2 cellular contexts compared by ENCODE assay signal in the genomic region with DNA sequence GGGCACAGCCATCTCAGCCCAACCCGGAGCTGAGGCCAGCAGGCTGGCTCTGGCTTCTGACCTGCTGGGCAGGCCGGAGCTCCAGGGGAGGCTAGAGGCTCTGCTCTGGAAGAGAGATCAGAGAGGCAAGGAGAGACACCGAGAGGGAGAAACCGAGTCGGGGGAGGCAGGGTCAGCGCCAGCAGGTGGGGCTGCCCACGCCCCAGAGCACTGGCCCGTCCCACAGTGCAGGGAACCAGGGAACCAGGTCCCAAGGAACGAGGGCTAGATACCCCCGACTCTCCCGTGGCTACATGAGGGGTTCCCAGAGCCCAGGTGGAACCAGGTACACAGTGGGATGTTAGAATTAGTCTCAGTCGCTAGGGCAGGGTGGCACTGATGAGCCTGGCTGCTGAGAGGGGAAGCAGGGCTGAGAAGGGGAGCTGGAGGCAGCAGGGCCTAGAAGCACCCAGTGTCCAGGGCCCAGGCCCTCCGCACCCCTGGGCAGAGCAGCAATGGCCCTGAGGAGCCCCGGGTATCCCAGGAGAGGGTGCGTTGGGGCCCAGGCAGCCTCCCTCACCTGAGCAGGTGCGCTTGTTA.
TF ChIP-seq lines count a peak whose summit lies in the region.

No MANE protein-coding gene starts in this region.

TF ChIP-seq in A549, 52 proteins besides CTCF, POLR2A, EP300 and RAD21 (continued from another document):
- TF ChIP-seq, protein P1, sequence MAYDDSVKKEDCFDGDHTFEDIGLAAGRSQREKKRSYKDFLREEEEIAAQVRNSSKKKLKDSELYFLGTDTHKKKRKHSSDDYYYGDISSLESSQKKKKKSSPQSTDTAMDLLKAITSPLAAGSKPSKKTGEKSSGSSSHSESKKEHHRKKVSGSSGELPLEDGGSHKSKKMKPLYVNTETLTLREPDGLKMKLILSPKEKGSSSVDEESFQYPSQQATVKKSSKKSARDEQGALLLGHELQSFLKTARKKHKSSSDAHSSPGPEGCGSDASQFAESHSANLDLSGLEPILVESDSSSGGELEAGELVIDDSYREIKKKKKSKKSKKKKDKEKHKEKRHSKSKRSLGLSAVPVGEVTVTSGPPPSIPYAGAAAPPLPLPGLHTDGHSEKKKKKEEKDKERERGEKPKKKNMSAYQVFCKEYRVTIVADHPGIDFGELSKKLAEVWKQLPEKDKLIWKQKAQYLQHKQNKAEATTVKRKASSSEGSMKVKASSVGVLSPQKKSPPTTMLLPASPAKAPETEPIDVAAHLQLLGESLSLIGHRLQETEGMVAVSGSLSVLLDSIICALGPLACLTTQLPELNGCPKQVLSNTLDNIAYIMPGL (CRISPR knock-in tag; IDR thresholded peaks at IDR 0.05; ENCODE audit: borderline replicate concordance), result no peak
- TF ChIP-seq PHF8 (IDR thresholded peaks at IDR 0.05; ENCODE audit: borderline replicate concordance, low read depth), result no peak
- TF ChIP-seq, protein P2, sequence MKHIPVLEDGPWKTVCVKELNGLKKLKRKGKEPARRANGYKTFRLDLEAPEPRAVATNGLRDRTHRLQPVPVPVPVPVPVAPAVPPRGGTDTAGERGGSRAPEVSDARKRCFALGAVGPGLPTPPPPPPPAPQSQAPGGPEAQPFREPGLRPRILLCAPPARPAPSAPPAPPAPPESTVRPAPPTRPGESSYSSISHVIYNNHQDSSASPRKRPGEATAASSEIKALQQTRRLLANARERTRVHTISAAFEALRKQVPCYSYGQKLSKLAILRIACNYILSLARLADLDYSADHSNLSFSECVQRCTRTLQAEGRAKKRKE (CRISPR knock-in tag; IDR thresholded peaks at IDR 0.05; ENCODE audit: low read depth), result no peak
- no peak for TF ChIP-seq TFCP2L1 (CRISPR knock-in tag; IDR thresholded peaks at IDR 0.05)
TF ChIP-seq in A549: peak in this region for 0.

TF ChIP-seq in GM23338, 12 proteins besides CTCF, POLR2A, EP300 and RAD21 (continued from another document):
- TF ChIP-seq, protein P3, sequence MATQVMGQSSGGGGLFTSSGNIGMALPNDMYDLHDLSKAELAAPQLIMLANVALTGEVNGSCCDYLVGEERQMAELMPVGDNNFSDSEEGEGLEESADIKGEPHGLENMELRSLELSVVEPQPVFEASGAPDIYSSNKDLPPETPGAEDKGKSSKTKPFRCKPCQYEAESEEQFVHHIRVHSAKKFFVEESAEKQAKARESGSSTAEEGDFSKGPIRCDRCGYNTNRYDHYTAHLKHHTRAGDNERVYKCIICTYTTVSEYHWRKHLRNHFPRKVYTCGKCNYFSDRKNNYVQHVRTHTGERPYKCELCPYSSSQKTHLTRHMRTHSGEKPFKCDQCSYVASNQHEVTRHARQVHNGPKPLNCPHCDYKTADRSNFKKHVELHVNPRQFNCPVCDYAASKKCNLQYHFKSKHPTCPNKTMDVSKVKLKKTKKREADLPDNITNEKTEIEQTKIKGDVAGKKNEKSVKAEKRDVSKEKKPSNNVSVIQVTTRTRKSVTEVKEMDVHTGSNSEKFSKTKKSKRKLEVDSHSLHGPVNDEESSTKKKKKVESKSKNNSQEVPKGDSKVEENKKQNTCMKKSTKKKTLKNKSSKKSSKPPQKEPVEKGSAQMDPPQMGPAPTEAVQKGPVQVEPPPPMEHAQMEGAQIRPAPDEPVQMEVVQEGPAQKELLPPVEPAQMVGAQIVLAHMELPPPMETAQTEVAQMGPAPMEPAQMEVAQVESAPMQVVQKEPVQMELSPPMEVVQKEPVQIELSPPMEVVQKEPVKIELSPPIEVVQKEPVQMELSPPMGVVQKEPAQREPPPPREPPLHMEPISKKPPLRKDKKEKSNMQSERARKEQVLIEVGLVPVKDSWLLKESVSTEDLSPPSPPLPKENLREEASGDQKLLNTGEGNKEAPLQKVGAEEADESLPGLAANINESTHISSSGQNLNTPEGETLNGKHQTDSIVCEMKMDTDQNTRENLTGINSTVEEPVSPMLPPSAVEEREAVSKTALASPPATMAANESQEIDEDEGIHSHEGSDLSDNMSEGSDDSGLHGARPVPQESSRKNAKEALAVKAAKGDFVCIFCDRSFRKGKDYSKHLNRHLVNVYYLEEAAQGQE (IDR thresholded peaks at IDR 0.05; ENCODE audit: unreplicated experiment), result no peak
- TF ChIP-seq NANOG (IDR thresholded peaks at IDR 0.05; ENCODE audit: borderline replicate concordance), result no peak
- TF ChIP-seq ZNF114 (CRISPR knock-in tag; IDR thresholded peaks at IDR 0.05), result no peak
- TF ChIP-seq CREB1 (CRISPR knock-in tag; IDR thresholded peaks at IDR 0.05; ENCODE audit: low read depth), result no peak
- TF ChIP-seq, protein P4, sequence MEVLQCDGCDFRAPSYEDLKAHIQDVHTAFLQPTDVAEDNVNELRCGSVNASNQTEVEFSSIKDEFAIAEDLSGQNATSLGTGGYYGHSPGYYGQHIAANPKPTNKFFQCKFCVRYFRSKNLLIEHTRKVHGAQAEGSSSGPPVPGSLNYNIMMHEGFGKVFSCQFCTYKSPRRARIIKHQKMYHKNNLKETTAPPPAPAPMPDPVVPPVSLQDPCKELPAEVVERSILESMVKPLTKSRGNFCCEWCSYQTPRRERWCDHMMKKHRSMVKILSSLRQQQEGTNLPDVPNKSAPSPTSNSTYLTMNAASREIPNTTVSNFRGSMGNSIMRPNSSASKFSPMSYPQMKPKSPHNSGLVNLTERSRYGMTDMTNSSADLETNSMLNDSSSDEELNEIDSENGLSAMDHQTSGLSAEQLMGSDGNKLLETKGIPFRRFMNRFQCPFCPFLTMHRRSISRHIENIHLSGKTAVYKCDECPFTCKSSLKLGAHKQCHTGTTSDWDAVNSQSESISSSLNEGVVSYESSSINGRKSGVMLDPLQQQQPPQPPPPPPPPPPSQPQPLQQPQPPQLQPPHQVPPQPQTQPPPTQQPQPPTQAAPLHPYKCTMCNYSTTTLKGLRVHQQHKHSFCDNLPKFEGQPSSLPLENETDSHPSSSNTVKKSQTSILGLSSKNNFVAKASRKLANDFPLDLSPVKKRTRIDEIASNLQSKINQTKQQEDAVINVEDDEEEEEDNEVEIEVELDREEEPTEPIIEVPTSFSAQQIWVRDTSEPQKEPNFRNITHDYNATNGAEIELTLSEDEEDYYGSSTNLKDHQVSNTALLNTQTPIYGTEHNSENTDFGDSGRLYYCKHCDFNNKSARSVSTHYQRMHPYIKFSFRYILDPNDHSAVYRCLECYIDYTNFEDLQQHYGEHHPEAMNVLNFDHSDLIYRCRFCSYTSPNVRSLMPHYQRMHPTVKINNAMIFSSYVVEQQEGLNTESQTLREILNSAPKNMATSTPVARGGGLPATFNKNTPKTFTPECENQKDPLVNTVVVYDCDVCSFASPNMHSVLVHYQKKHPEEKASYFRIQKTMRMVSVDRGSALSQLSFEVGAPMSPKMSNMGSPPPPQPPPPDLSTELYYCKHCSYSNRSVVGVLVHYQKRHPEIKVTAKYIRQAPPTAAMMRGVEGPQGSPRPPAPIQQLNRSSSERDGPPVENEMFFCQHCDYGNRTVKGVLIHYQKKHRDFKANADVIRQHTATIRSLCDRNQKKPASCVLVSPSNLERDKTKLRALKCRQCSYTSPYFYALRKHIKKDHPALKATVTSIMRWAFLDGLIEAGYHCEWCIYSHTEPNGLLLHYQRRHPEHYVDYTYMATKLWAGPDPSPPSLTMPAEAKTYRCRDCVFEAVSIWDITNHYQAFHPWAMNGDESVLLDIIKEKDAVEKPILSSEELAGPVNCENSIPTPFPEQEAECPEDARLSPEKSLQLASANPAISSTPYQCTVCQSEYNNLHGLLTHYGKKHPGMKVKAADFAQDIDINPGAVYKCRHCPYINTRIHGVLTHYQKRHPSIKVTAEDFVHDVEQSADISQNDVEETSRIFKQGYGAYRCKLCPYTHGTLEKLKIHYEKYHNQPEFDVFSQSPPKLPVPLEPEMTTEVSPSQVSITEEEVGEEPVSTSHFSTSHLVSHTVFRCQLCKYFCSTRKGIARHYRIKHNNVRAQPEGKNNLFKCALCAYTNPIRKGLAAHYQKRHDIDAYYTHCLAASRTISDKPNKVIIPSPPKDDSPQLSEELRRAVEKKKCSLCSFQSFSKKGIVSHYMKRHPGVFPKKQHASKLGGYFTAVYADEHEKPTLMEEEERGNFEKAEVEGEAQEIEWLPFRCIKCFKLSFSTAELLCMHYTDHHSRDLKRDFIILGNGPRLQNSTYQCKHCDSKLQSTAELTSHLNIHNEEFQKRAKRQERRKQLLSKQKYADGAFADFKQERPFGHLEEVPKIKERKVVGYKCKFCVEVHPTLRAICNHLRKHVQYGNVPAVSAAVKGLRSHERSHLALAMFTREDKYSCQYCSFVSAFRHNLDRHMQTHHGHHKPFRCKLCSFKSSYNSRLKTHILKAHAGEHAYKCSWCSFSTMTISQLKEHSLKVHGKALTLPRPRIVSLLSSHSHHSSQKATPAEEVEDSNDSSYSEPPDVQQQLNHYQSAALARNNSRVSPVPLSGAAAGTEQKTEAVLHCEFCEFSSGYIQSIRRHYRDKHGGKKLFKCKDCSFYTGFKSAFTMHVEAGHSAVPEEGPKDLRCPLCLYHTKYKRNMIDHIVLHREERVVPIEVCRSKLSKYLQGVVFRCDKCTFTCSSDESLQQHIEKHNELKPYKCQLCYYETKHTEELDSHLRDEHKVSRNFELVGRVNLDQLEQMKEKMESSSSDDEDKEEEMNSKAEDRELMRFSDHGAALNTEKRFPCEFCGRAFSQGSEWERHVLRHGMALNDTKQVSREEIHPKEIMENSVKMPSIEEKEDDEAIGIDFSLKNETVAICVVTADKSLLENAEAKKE (CRISPR knock-in tag; IDR thresholded peaks at IDR 0.05), result no peak
- TF ChIP-seq ZNF331 (CRISPR knock-in tag; IDR thresholded peaks at IDR 0.05; ENCODE audit: low read depth), result no peak
